ENCODE assay signal across 17 cellular contexts in the genomic region with DNA sequence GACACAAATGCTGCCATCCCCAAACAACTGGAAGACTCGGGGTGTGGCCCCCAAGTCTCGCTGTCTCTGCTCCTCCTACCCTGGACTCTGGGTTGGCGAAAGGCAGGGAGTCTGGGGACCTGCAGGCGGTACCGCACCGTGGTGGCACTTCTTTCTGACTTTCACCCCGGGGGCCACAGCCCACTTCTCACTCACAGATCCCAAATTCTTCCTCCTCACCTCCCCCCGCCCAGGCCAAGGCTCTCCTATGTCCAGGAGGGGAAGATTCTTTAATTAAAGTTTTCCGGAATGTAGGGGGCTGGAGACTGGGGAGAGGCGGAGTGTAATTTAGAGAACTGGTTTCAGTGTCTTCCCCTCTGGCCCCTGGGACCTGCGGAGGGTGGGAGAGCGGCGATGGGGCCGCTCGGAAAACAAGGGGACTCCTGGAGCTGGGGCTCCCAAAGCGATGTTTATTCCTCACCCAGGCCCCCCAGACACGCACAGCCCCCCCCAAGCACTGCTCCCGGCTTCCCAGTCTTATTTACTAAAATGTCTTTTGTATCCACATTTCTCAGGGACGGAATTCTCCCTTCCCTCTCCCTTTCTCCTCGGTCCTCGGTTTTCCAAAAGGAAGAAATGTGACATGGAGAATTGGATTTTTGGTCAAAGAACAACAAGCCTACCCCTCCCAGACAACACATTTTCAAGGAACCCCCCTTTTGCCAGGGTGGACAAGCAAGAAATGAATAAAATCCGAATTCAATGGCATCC. TPM values are rescaled to one million over a fixed set of nuclear protein-coding genes. Genes with fewer than 3 reads are reported as not detected.
DNase-seq lines count a peak whose midpoint lies in the region; ATAC-seq and TF ChIP-seq lines count a peak whose summit lies in the region.
"Had no signal": no experiment of that assay in that cellular context is flagged by ENCODE, and none has a peak within 500 bp of the region (broad histone marks: within the 10 kb centered on the region; RNA-seq: fewer than 3 reads in every experiment).

No MANE protein-coding gene starts in this region.

- H3K27me3 ChIP-seq in OCI-LY3 (ENCODE audit: low read depth, low read length) (peaks cover 5% of the 10 kb centered on the region; the same call in 1 of the 2 replicates), osteoblast (ENCODE audit: insufficient read depth, low read length) (peaks cover 76% of the 10 kb centered on the region)

- peaks cover 78% of the 10 kb centered on the region for H3K27me3 Mint-ChIP-seq in T-helper 2 cell treated with Interferon-gamma antibody and Interleukin-4, amounts not matched to agents 5 μg/mL and 100 μg/mL, for 36 hours (ENCODE audit: low read depth)

- H3K79me2 ChIP-seq in OCI-LY3 (ENCODE audit: low read length) (no peaks in the 10 kb centered on the region), osteoblast (ENCODE audit: insufficient read depth, low read length) (no peaks in the 10 kb centered on the region)

- peak overlapping the region; percentile 16; the same call in 1 of the 2 replicates for H3K4me2 ChIP-seq in OCI-LY3 (ENCODE audit: low read length)
- H3K4me2 ChIP-seq in osteoblast (ENCODE audit: insufficient read depth, low read length): no peak overlapping the region

- no peak overlapping the region for H3K27ac Mint-ChIP-seq in T-helper 2 cell treated with Interferon-gamma antibody and Interleukin-4, amounts not matched to agents 5 μg/mL and 100 μg/mL, for 36 hours

- peaks cover 6% of the 10 kb centered on the region for H3K4me1 Mint-ChIP-seq in T-helper 2 cell treated with Interferon-gamma antibody and Interleukin-4, amounts not matched to agents 5 μg/mL and 100 μg/mL, for 36 hours (ENCODE audit: low read depth)

- H3K36me3 Mint-ChIP-seq in T-helper 2 cell treated with Interferon-gamma antibody and Interleukin-4, amounts not matched to agents 5 μg/mL and 100 μg/mL, for 36 hours (ENCODE audit: low read depth): no peaks in the 10 kb centered on the region

- no peak overlapping the region for H3K9ac ChIP-seq in OCI-LY3 (ENCODE audit: low read length)

- no peaks in the 10 kb centered on the region for H3K9me3 Mint-ChIP-seq in T-helper 2 cell treated with Interferon-gamma antibody and Interleukin-4, amounts not matched to agents 5 μg/mL and 100 μg/mL, for 36 hours

- H3K9me3 ChIP-seq in OCI-LY3 (ENCODE audit: insufficient read depth, low read length) (no peaks in the 10 kb centered on the region), osteoblast (ENCODE audit: low read depth, low read length) (no peaks in the 10 kb centered on the region)
- H3K9me3 ChIP-seq: stomach had no signal

- TF ChIP-seq CTCF in OCI-LY3 (IDR thresholded peaks at IDR 0.05; ENCODE audit: low read depth, low read length): no peak
- TF ChIP-seq CTCF in osteoblast (IDR thresholded peaks at IDR 0.05; ENCODE audit: extremely low read depth, low read depth, low read length): no peak
- TF ChIP-seq CTCF in omental fat pad (IDR thresholded peaks at IDR 0.05): no peak

- H3K4me1 ChIP-seq in OCI-LY3 (ENCODE audit: low read length) (peaks cover 21% of the 10 kb centered on the region), osteoblast (ENCODE audit: insufficient read depth, low read length) (peaks cover 9% of the 10 kb centered on the region)

- H3K36me3 ChIP-seq in OCI-LY3 (replicated peaks; ENCODE audit: low read depth, low read length) (no peaks in the 10 kb centered on the region), osteoblast (ENCODE audit: insufficient read depth, low read length) (no peaks in the 10 kb centered on the region)
- H3K36me3 ChIP-seq: stomach had no signal

- ATAC-seq in omental fat pad (ENCODE audit: low FRiP score): no peak
- ATAC-seq: left colon, sciatic nerve had no signal

- peak overlapping the region; percentile 84; the same call in 1 of the 2 replicates for H3K4me3 ChIP-seq in OCI-LY3 (ENCODE audit: low read length)
- peak overlapping the region; percentile 13 for H3K4me3 ChIP-seq in iPS-11a (ENCODE audit: low read depth, low read length)
- no peak overlapping the region for H3K4me3 ChIP-seq in osteoblast (ENCODE audit: insufficient read depth, low read length)

- H4K20me1 ChIP-seq in OCI-LY3 (ENCODE audit: insufficient read depth, low read length) (no peaks in the 10 kb centered on the region), osteoblast (ENCODE audit: insufficient read depth, low read length) (no peaks in the 10 kb centered on the region)

- DNase-seq in T-helper 2 cell treated with Interferon-gamma antibody and Interleukin-4, amounts not matched to agents 5 μg/mL and 100 μg/mL, for 36 hours (ENCODE audit: low spot score): no peak
- DNase-seq in T-helper 2 cell: no peak
- peak; percentile 63 for DNase-seq in osteoblast (ENCODE audit: insufficient read length, low spot score, missing footprints)
- DNase-seq in omental fat pad (ENCODE audit: low spot score): no peak
- no peak for DNase-seq in DMS79 (lab: John Stamatoyannopoulos, UW)
- DNase-seq in 8988T: no peak
- DNase-seq: activated CD4-positive, CD25-positive, alpha-beta regulatory T cell treated with anti-CD3 and anti-CD28 coated beads, Interleukin-2, amount 50 U/mL, for 72 hours; activated gamma-delta T cell; left colon; NCI-H1417 treated with DMSO at 0.1 percent for 48 hours; NCI-H446; stomach had no signal

- H3K27ac ChIP-seq in OCI-LY3 (ENCODE audit: low read length): no peak overlapping the region
- no peak overlapping the region for H3K27ac ChIP-seq in osteoblast (ENCODE audit: low read depth, low read length)
- H3K27ac ChIP-seq: stomach had no signal

- H2AFZ ChIP-seq in OCI-LY3 (ENCODE audit: low read depth, low read length): no peak overlapping the region
- H2AFZ ChIP-seq in osteoblast (ENCODE audit: low read length): no peak overlapping the region

- peak overlapping the region; percentile 49 for H3K4me3 Mint-ChIP-seq in T-helper 2 cell treated with Interferon-gamma antibody and Interleukin-4, amounts not matched to agents 5 μg/mL and 100 μg/mL, for 36 hours

RNA-seq across cellular contexts. Expression of gene WNT3, which starts 1.2 kb away (rescaled TPM):
- total RNA-seq in osteoblast (0.88 and 1.1 TPM in 2 replicates), omental fat pad (1 to 10 TPM in 3 of 4 donors, under 1 TPM in 1; 0.82 to 2.1 (median 1.2) TPM)

RNA-seq across cellular contexts. Expression of gene WNT9B, which starts 34.1 kb away (rescaled TPM):
- total RNA-seq in osteoblast (0.36 TPM in 1 of 2 replicates, not detected in the other), omental fat pad (1 to 10 TPM in 2 of 4 donors, under 1 TPM in 1, not detected in 1; 0.36 to 1.9 (median 1.5) TPM)
- total RNA-seq: A172, glomerular endothelial cell, left colon, sciatic nerve, stomach had no signal
